Comparison of ENCODE assay signal across 21 cellular contexts in genomic region chr4:76736434-76736833, GRCh38.
A peak's percentile ranks its signal among the peaks of the same experiment; 100 is the strongest.
DNase-seq lines count a peak whose midpoint lies in the region; ATAC-seq and TF ChIP-seq lines count a peak whose summit lies in the region.
"Had no signal": no experiment of that assay in that cellular context is flagged by ENCODE, and none has a peak within 500 bp of the region (broad histone marks: within the 10 kb centered on the region; RNA-seq: fewer than 3 reads in every experiment).

No MANE protein-coding gene starts in this region.

- H3K4me3 ChIP-seq in AG04450 (ENCODE audit: low read depth, low read length) (no peak overlapping the region), esophagus muscularis mucosa (no peak overlapping the region), GM23338 (no peak overlapping the region)
- H3K4me3 ChIP-seq: dorsolateral prefrontal cortex, upper lobe of right lung had no signal

- no peak for ATAC-seq in GM23338
- no peak for ATAC-seq in HG02623 (IDR thresholded peaks at IDR 0.05; ENCODE audit: unreplicated experiment)
- ATAC-seq: left cardiac atrium, upper lobe of right lung had no signal

- H3K4me1 Mint-ChIP-seq in nephron: peaks cover 35% of the 10 kb centered on the region
- peaks cover 22% of the 10 kb centered on the region for H3K4me1 Mint-ChIP-seq in GM23338
- H3K4me1 Mint-ChIP-seq: CD4-positive, alpha-beta memory T cell had no signal

- H3K27me3 Mint-ChIP-seq in nephron (ENCODE audit: low read depth) (no peaks in the 10 kb centered on the region), GM23338 (ENCODE audit: insufficient read depth, low read depth, poor library complexity) (no peaks in the 10 kb centered on the region)

- H4K20me1 ChIP-seq in GM23338 (replicated peaks; ENCODE audit: insufficient read depth): peaks cover 4% of the 10 kb centered on the region; the same call in 1 of the 2 replicates

- intact Hi-C loops in esophagus muscularis mucosa (cut with DNase I): no loop called here

- H3K4me3 Mint-ChIP-seq in nephron (no peak overlapping the region), GM23338 (no peak overlapping the region)
- H3K4me3 Mint-ChIP-seq: CD4-positive, alpha-beta memory T cell; T-helper 2 cell treated with Interferon-gamma antibody and Interleukin-4, amounts not matched to agents 5 μg/mL and 100 μg/mL, for 36 hours had no signal

- H3K36me3 ChIP-seq in esophagus muscularis mucosa (peaks cover 0 to 8% (median 3%) of the 10 kb centered on the region in 4 donors), GM23338 (ENCODE audit: insufficient read depth) (no peaks in the 10 kb centered on the region; the same call in 1 of the 2 replicates)

- H3K27ac Mint-ChIP-seq in nephron (peak overlapping the region; percentile 33 to 91 (median 82)), GM23338 (no peak overlapping the region)
- H3K27ac Mint-ChIP-seq: CD4-positive, alpha-beta memory T cell; T-helper 2 cell treated with Interferon-gamma antibody and Interleukin-4, amounts not matched to agents 5 μg/mL and 100 μg/mL, for 36 hours had no signal

- H3K27ac ChIP-seq in AG04450 (ENCODE audit: low read depth, low read length) (peak overlapping the region; percentile 68), esophagus muscularis mucosa (replicated peaks in 1 of 4) (peak overlapping the region; percentile 89 to 94 (median 92)), GM23338 (ENCODE audit: low read depth) (no peak overlapping the region)
- H3K27ac ChIP-seq: parathyroid adenoma, upper lobe of right lung had no signal

- CTCF ChIA-PET in AG04450 (lab: Charles Lee): interaction anchor here (0.6 kb wide), 1 partner anchor 309 kb away, joined by 3 read pairs; no protein-coding TSS in a partner anchor

- H3K9me3 ChIP-seq in AG04450 (ENCODE audit: control insufficient read depth, insufficient read depth, low read length) (peaks cover 13% of the 10 kb centered on the region; the same call in 1 of the 2 replicates), esophagus muscularis mucosa (no peaks in the 10 kb centered on the region)
- H3K9me3 ChIP-seq: upper lobe of right lung had no signal

- 34% methylated on average over 3 of the region's 3 CpGs for WGBS in esophagus muscularis mucosa

- peaks cover 8% of the 10 kb centered on the region for H3K79me2 ChIP-seq in GM23338 (replicated peaks; ENCODE audit: insufficient read depth)
- H3K79me2 ChIP-seq: parathyroid adenoma had no signal

- H3K9me3 Mint-ChIP-seq in nephron: no peaks in the 10 kb centered on the region
- H3K9me3 Mint-ChIP-seq in GM23338: no peaks in the 10 kb centered on the region
- H3K9me3 Mint-ChIP-seq: T-helper 2 cell treated with Interferon-gamma antibody and Interleukin-4, amounts not matched to agents 5 μg/mL and 100 μg/mL, for 36 hours had no signal

- H3K4me2 ChIP-seq in GM23338: no peak overlapping the region

- TF ChIP-seq CTCF in AG04450 (IDR thresholded peaks at IDR 0.05; ENCODE audit: low read depth, low read length) (no peak), esophagus muscularis mucosa (IDR thresholded peaks at IDR 0.05) (no peak), nephron (IDR thresholded peaks at IDR 0.05; ENCODE audit: unreplicated experiment in 3 of 3) (no peak), GM23338 (conservative IDR thresholded peaks at IDR 0.05; ENCODE audit: low read depth in 2 of 2) (no peak)

- H3K27me3 ChIP-seq in AG04450 (ENCODE audit: control insufficient read depth, insufficient read depth, low read length): no peaks in the 10 kb centered on the region
- H3K27me3 ChIP-seq in esophagus muscularis mucosa: no peaks in the 10 kb centered on the region
- H3K27me3 ChIP-seq in GM23338 (ENCODE audit: insufficient read depth): no peaks in the 10 kb centered on the region
- H3K27me3 ChIP-seq: dorsolateral prefrontal cortex, upper lobe of right lung had no signal

- H3K36me3 Mint-ChIP-seq in nephron (ENCODE audit: low read depth): peaks cover 59% of the 10 kb centered on the region
- H3K36me3 Mint-ChIP-seq in GM23338 (ENCODE audit: low read depth): peaks cover 33% of the 10 kb centered on the region
- H3K36me3 Mint-ChIP-seq: CD4-positive, alpha-beta memory T cell had no signal

- no peak for TF ChIP-seq POLR2A in esophagus muscularis mucosa (IDR thresholded peaks at IDR 0.05; ENCODE audit: low read depth)

- POLR2A ChIA-PET in AG04450 (lab: Yijun Ruan, JAX): interaction anchor here (0.9 kb wide), 1 partner anchor 17 kb away, joined by 3 read pairs; no protein-coding TSS in a partner anchor

- no peak for TF ChIP-seq EP300 in esophagus muscularis mucosa (IDR thresholded peaks at IDR 0.05)

- DNase-seq in AG04450 (ENCODE audit: low read depth, low spot score) (peak; percentile 52), NOMO-1 (lab: John Stamatoyannopoulos, UW; ENCODE audit: unreplicated experiment in 2 of 2) (peak; percentile 36 to 85), esophagus muscularis mucosa (ENCODE audit: extremely low spot score) (no peak), COR-L47 (lab: John Stamatoyannopoulos, UW) (no peak), GM23338 (ENCODE audit: low spot score) (no peak), DMS 273 (lab: John Stamatoyannopoulos, UW; ENCODE audit: unreplicated experiment) (no peak)
- DNase-seq: activated CD4-positive, alpha-beta T cell treated with anti-CD3 and anti-CD28 coated beads for 1 hour; activated effector memory CD4-positive, alpha-beta T cell treated with anti-CD3 and anti-CD28 coated beads, Interleukin-2, amount 50 U/mL, for 16 hours; CD4-positive, alpha-beta memory T cell; dorsolateral prefrontal cortex; erythroblast; left cardiac atrium; NCI-H1105; NCI-H748 treated with DMSO at 0.1 percent for 48 hours; stimulated activated CD4-positive, alpha-beta T cell treated with anti-CD3 and anti-CD28 coated beads, Interleukin-12 subunit alpha, Interleukin-12 subunit beta, amount 100 ng/mL, for 4 hours; stimulated activated naive CD4-positive, alpha-beta T cell; upper lobe of right lung had no signal

- no peaks in the 10 kb centered on the region for H3K9me2 ChIP-seq in GM23338 (ENCODE audit: insufficient read depth)

- H3K4me1 ChIP-seq in esophagus muscularis mucosa (peaks cover 21 to 71% (median 60%) of the 10 kb centered on the region in 4 donors), GM23338 (ENCODE audit: insufficient read depth) (no peaks in the 10 kb centered on the region)
- H3K4me1 ChIP-seq: parathyroid adenoma had no signal

- no peak overlapping the region for H2AFZ ChIP-seq in GM23338
- H2AFZ ChIP-seq: parathyroid adenoma had no signal

- no peaks in the 10 kb centered on the region for H3F3A ChIP-seq in GM23338 (replicated peaks; ENCODE audit: low read depth)

TF ChIP-seq in GM23338, 12 proteins besides CTCF, POLR2A, EP300 and RAD21 (continues in another document):
- no peak for TF ChIP-seq CREB1 (CRISPR knock-in tag; IDR thresholded peaks at IDR 0.05; ENCODE audit: low read depth)
- no peak for TF ChIP-seq EZH2 (IDR thresholded peaks at IDR 0.05; ENCODE audit: low read depth, unreplicated experiment)
- no peak for TF ChIP-seq ZNF114 (CRISPR knock-in tag; IDR thresholded peaks at IDR 0.05)

Comparison
In these comparisons a context has a peak if more than half of its experiments do, and no peak if none do; other contexts are left out.
1. DNase-seq: peak in AG04450 (single experiment) and NOMO-1 (2 of 2); none in esophagus muscularis mucosa (single experiment), COR-L47 (single experiment), GM23338 (single experiment) and DMS 273 (single experiment).